1 cellular context compared by ENCODE assay signal in the genomic region with DNA sequence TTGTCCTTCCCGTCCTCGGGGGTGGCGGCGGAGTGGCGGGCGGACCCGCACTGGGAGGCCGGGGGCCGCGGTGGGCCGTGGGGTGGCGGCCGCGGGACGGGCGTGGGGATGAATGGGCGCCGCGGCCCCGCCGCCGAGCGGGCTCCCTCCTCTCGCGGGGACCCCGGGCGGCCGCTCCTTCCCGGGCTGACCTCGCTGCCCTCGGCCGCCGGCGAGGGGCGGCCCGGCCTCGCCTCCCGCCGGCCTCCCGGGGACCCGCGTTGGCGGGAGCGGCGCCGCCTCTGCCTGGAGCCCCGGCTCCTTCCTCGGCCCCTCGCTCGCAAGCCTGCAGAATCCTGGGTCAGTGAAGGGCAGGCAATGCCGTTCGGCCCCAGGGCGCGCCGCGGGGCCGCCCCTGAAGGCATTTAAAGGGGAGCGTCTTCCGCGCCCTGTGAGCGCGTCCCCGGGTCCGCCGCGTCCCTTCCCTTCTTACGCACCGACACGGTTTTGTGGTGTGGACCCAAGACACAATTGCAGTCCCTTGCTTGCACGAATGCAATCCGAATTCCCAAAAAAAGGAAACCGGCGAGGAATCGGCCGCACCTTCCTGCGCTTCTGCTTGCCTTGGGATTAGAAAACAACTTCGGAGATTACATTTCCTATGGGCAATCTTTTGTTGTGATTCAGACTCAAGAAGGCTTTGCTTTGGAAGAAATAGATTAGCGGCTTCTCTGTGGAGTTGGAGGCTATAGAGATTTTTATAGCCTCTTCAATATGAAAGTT.
TF ChIP-seq lines count a peak whose summit lies in the region.

No MANE protein-coding gene starts in this region.

TF ChIP-seq in K562, 482 proteins besides CTCF, POLR2A, EP300 and RAD21 (continued from another document and continues in another):
- TF ChIP-seq, protein P1, sequence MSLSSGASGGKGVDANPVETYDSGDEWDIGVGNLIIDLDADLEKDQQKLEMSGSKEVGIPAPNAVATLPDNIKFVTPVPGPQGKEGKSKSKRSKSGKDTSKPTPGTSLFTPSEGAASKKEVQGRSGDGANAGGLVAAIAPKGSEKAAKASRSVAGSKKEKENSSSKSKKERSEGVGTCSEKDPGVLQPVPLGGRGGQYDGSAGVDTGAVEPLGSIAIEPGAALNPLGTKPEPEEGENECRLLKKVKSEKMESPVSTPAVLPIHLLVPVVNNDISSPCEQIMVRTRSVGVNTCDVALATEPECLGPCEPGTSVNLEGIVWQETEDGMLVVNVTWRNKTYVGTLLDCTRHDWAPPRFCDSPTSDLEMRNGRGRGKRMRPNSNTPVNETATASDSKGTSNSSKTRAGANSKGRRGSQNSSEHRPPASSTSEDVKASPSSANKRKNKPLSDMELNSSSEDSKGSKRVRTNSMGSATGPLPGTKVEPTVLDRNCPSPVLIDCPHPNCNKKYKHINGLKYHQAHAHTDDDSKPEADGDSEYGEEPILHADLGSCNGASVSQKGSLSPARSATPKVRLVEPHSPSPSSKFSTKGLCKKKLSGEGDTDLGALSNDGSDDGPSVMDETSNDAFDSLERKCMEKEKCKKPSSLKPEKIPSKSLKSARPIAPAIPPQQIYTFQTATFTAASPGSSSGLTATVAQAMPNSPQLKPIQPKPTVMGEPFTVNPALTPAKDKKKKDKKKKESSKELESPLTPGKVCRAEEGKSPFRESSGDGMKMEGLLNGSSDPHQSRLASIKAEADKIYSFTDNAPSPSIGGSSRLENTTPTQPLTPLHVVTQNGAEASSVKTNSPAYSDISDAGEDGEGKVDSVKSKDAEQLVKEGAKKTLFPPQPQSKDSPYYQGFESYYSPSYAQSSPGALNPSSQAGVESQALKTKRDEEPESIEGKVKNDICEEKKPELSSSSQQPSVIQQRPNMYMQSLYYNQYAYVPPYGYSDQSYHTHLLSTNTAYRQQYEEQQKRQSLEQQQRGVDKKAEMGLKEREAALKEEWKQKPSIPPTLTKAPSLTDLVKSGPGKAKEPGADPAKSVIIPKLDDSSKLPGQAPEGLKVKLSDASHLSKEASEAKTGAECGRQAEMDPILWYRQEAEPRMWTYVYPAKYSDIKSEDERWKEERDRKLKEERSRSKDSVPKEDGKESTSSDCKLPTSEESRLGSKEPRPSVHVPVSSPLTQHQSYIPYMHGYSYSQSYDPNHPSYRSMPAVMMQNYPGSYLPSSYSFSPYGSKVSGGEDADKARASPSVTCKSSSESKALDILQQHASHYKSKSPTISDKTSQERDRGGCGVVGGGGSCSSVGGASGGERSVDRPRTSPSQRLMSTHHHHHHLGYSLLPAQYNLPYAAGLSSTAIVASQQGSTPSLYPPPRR (CRISPR knock-in tag; IDR thresholded peaks at IDR 0.05; ENCODE audit: borderline replicate concordance): no peak
- TF ChIP-seq, protein P2, sequence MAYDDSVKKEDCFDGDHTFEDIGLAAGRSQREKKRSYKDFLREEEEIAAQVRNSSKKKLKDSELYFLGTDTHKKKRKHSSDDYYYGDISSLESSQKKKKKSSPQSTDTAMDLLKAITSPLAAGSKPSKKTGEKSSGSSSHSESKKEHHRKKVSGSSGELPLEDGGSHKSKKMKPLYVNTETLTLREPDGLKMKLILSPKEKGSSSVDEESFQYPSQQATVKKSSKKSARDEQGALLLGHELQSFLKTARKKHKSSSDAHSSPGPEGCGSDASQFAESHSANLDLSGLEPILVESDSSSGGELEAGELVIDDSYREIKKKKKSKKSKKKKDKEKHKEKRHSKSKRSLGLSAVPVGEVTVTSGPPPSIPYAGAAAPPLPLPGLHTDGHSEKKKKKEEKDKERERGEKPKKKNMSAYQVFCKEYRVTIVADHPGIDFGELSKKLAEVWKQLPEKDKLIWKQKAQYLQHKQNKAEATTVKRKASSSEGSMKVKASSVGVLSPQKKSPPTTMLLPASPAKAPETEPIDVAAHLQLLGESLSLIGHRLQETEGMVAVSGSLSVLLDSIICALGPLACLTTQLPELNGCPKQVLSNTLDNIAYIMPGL (CRISPR knock-in tag; IDR thresholded peaks at IDR 0.05): no peak
- no peak for TF ChIP-seq MAFG (tag; conservative IDR thresholded peaks at IDR 0.05)
- no peak for TF ChIP-seq NCOA4 (IDR thresholded peaks at IDR 0.05; ENCODE audit: partially characterized antibody)
- TF ChIP-seq CCAR2 (IDR thresholded peaks at IDR 0.05; ENCODE audit: low read depth, low read length): no peak
- TF ChIP-seq, protein P3, sequence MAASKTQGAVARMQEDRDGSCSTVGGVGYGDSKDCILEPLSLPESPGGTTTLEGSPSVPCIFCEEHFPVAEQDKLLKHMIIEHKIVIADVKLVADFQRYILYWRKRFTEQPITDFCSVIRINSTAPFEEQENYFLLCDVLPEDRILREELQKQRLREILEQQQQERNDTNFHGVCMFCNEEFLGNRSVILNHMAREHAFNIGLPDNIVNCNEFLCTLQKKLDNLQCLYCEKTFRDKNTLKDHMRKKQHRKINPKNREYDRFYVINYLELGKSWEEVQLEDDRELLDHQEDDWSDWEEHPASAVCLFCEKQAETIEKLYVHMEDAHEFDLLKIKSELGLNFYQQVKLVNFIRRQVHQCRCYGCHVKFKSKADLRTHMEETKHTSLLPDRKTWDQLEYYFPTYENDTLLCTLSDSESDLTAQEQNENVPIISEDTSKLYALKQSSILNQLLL (CRISPR knock-in tag; IDR thresholded peaks at IDR 0.05; ENCODE audit: borderline replicate concordance): no peak
- TF ChIP-seq MTF1 (CRISPR knock-in tag; IDR thresholded peaks at IDR 0.05; ENCODE audit: borderline replicate concordance): no peak
- no peak for TF ChIP-seq SOX6 (IDR thresholded peaks at IDR 0.05)
- no peak for TF ChIP-seq ZKSCAN3 (CRISPR knock-in tag; IDR thresholded peaks at IDR 0.05)
- TF ChIP-seq ETS2 (tag; IDR thresholded peaks at IDR 0.05; ENCODE audit: borderline replicate concordance, poor library complexity, severe bottlenecking): no peak
- TF ChIP-seq, protein P4, sequence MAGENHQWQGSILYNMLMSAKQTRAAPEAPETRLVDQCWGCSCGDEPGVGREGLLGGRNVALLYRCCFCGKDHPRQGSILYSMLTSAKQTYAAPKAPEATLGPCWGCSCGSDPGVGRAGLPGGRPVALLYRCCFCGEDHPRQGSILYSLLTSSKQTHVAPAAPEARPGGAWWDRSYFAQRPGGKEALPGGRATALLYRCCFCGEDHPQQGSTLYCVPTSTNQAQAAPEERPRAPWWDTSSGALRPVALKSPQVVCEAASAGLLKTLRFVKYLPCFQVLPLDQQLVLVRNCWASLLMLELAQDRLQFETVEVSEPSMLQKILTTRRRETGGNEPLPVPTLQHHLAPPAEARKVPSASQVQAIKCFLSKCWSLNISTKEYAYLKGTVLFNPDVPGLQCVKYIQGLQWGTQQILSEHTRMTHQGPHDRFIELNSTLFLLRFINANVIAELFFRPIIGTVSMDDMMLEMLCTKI (IDR thresholded peaks at IDR 0.05; ENCODE audit: partially characterized antibody): no peak
- TF ChIP-seq CREB1 (IDR thresholded peaks at IDR 0.05): no peak
- TF ChIP-seq CREB1 (CRISPR knock-in tag; IDR thresholded peaks at IDR 0.05): no peak
- TF ChIP-seq ZBTB17 (CRISPR knock-in tag; IDR thresholded peaks at IDR 0.05): no peak
- TF ChIP-seq, protein P5, sequence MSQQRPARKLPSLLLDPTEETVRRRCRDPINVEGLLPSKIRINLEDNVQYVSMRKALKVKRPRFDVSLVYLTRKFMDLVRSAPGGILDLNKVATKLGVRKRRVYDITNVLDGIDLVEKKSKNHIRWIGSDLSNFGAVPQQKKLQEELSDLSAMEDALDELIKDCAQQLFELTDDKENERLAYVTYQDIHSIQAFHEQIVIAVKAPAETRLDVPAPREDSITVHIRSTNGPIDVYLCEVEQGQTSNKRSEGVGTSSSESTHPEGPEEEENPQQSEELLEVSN (IDR thresholded peaks at IDR 0.05; ENCODE audit: borderline replicate concordance in 1 of 2, extremely low read depth in 1 of 2, insufficient read depth in 1 of 2, insufficient read length in 1 of 2, low read depth in 1 of 2, low read length in 1 of 2, poor library complexity in 1 of 2, severe bottlenecking in 1 of 2): peak in 1 of 2 experiments; percentile 42
- no peak for TF ChIP-seq ZSCAN29 (IDR thresholded peaks at IDR 0.05)
- TF ChIP-seq KLF1 (tag; IDR thresholded peaks at IDR 0.05): no peak
- no peak for TF ChIP-seq KAT2B (IDR thresholded peaks at IDR 0.05; ENCODE audit: low read depth, low read length)
- no peak for TF ChIP-seq NONO (IDR thresholded peaks at IDR 0.05; ENCODE audit: low read depth in 2 of 2, low read length in 1 of 2)
- TF ChIP-seq, protein P6, sequence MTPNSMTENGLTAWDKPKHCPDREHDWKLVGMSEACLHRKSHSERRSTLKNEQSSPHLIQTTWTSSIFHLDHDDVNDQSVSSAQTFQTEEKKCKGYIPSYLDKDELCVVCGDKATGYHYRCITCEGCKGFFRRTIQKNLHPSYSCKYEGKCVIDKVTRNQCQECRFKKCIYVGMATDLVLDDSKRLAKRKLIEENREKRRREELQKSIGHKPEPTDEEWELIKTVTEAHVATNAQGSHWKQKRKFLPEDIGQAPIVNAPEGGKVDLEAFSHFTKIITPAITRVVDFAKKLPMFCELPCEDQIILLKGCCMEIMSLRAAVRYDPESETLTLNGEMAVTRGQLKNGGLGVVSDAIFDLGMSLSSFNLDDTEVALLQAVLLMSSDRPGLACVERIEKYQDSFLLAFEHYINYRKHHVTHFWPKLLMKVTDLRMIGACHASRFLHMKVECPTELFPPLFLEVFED (CRISPR knock-in tag; conservative IDR thresholded peaks at IDR 0.05): no peak
- no peak for TF ChIP-seq HNRNPH1 (optimal IDR thresholded peaks at IDR 0.05; ENCODE audit: low read depth, low read length)
- no peak for TF ChIP-seq KHSRP (IDR thresholded peaks at IDR 0.05)
- no peak for TF ChIP-seq FOXK1 (CRISPR knock-in tag; IDR thresholded peaks at IDR 0.05; ENCODE audit: borderline replicate concordance)
- TF ChIP-seq ZBED1 (IDR thresholded peaks at IDR 0.05): no peak
- TF ChIP-seq, protein P7, sequence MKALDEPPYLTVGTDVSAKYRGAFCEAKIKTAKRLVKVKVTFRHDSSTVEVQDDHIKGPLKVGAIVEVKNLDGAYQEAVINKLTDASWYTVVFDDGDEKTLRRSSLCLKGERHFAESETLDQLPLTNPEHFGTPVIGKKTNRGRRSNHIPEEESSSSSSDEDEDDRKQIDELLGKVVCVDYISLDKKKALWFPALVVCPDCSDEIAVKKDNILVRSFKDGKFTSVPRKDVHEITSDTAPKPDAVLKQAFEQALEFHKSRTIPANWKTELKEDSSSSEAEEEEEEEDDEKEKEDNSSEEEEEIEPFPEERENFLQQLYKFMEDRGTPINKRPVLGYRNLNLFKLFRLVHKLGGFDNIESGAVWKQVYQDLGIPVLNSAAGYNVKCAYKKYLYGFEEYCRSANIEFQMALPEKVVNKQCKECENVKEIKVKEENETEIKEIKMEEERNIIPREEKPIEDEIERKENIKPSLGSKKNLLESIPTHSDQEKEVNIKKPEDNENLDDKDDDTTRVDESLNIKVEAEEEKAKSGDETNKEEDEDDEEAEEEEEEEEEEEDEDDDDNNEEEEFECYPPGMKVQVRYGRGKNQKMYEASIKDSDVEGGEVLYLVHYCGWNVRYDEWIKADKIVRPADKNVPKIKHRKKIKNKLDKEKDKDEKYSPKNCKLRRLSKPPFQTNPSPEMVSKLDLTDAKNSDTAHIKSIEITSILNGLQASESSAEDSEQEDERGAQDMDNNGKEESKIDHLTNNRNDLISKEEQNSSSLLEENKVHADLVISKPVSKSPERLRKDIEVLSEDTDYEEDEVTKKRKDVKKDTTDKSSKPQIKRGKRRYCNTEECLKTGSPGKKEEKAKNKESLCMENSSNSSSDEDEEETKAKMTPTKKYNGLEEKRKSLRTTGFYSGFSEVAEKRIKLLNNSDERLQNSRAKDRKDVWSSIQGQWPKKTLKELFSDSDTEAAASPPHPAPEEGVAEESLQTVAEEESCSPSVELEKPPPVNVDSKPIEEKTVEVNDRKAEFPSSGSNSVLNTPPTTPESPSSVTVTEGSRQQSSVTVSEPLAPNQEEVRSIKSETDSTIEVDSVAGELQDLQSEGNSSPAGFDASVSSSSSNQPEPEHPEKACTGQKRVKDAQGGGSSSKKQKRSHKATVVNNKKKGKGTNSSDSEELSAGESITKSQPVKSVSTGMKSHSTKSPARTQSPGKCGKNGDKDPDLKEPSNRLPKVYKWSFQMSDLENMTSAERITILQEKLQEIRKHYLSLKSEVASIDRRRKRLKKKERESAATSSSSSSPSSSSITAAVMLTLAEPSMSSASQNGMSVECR (CRISPR knock-in tag; IDR thresholded peaks at IDR 0.05): peak; percentile 40; the same call in 1 of the 2 replicates
- no peak for TF ChIP-seq FOSL1 (tag; conservative IDR thresholded peaks at IDR 0.05)
